15 cellular contexts compared by ENCODE assay signal in the genomic region with DNA sequence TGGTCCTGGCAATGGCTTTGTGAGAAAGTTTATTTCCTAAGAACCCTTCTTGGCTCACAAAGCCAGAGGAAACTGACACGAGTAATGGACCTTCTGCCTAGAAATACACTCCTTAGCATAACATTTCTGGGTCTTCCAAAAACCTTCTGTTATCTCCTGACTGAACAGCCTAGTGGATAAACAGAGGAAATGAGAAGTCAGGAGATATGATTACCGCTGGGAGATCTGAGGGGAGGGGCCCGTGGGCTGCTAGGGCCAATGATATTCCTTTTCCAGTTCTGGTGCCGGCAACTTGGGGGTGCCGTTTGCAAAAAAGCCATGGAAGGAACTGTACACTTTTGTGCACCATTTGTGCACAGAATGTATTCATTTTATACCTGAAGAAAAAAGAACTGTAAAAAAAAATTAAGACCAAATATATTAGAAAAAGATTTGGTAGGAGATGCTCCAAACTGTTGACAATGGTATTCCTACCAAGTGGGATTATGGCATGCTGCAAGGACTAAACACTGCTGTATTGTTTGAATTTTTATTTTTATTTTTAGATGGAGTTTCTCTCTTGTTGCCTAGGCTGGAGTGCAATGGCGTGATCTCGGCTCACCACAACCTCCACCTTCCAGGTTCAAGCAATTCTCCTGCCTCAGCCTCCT. TPM values are rescaled to one million over a fixed set of nuclear protein-coding genes. Genes with fewer than 3 reads are reported as not detected.
DNase-seq lines count a peak whose midpoint lies in the region; ATAC-seq and TF ChIP-seq lines count a peak whose summit lies in the region.
"Had no signal": no experiment of that assay in that cellular context is flagged by ENCODE, and none has a peak within 500 bp of the region (broad histone marks: within the 10 kb centered on the region; RNA-seq: fewer than 3 reads in every experiment).

No MANE protein-coding gene starts in this region.

- H3K79me2 ChIP-seq in SK-N-SH (ENCODE audit: insufficient read depth) = peaks cover 3% of the 10 kb centered on the region

- peaks cover 4 to 12% of the 10 kb centered on the region in 2 experiments for H3K36me3 ChIP-seq in SK-N-SH (replicated peaks in 1 of 2; ENCODE audit: control insufficient read depth in 1 of 2, insufficient read depth in 2 of 2, low read length in 1 of 2)
- no peaks in the 10 kb centered on the region for H3K36me3 ChIP-seq in uterus

- no peak overlapping the region for H3K9ac ChIP-seq in SK-N-SH

- no peak overlapping the region for H3K4me2 ChIP-seq in SK-N-SH

- no peaks in the 10 kb centered on the region for H3K9me2 ChIP-seq in SK-N-SH

- TF ChIP-seq RAD21 in SK-N-SH (IDR thresholded peaks at IDR 0.05; ENCODE audit: low read length) = no peak

- POLR2A ChIA-PET in SK-N-SH (lab: Yijun Ruan, JAX) = no interaction called here

- no peak overlapping the region for H3K4me3 ChIP-seq in SK-N-SH (ENCODE audit: low read depth in 2 of 2, low read length in 1 of 2)
- no peak overlapping the region for H3K4me3 ChIP-seq in uterus
- H3K4me3 ChIP-seq: tibial nerve had no signal

- no peak overlapping the region for H3K27ac ChIP-seq in SK-N-SH (ENCODE audit: low read depth in 2 of 2, low read length in 1 of 2)
- H3K27ac ChIP-seq in uterus = peak overlapping the region; percentile 93 to 96

- no peak for TF ChIP-seq EP300 in SK-N-SH (IDR thresholded peaks at IDR 0.05; ENCODE audit: borderline replicate concordance in 1 of 2, low read depth in 1 of 2, low read length in 1 of 2)

- no peaks in the 10 kb centered on the region for H4K20me1 ChIP-seq in SK-N-SH (ENCODE audit: insufficient read depth)

- no peaks in the 10 kb centered on the region for H3K27me3 ChIP-seq in SK-N-SH (ENCODE audit: insufficient read depth)
- no peaks in the 10 kb centered on the region for H3K27me3 ChIP-seq in uterus
- H3K27me3 ChIP-seq: tibial nerve had no signal

- no peak for TF ChIP-seq POLR2A in uterus (IDR thresholded peaks at IDR 0.05)

- DNase-seq in SK-N-SH (peak; percentile 40), fibroblast of gingiva (ENCODE audit: low read depth) (peak; percentile 53), lung microvascular endothelial cell (ENCODE audit: low read depth in 2 of 2) (peak; percentile 47 to 66), uterus (peak in 1 of 2 donors; percentile 48), NOMO-1 (lab: John Stamatoyannopoulos, UW; ENCODE audit: unreplicated experiment in 2 of 2) (no peak)
- DNase-seq: ACHN; activated CD8-positive, alpha-beta memory T cell treated with anti-CD3 and anti-CD28 coated beads for 24 hours; Calu3; NCI-H1105 treated with DMSO at 0.1 percent for 48 hours; NCI-H748 treated with DMSO at 0.1 percent for 48 hours; SHP77 treated with DMSO at 0.1 percent for 48 hours had no signal

- CTCF ChIA-PET in SK-N-SH (lab: Yijun Ruan, JAX) = no interaction called here

- no peaks in the 10 kb centered on the region for H3K9me3 ChIP-seq in SK-N-SH
- no peaks in the 10 kb centered on the region for H3K9me3 ChIP-seq in uterus

- ATAC-seq in SK-N-SH treated with all-trans-retinoic acid at 6 μM for 48 hours (no peak), GM19467 (IDR thresholded peaks at IDR 0.05; ENCODE audit: unreplicated experiment) (no peak), esophagus mucosa (no peak)

- intact Hi-C loops in uterus (cut with DNase I; ENCODE audit: low total_unique reads) = loop anchor here (5.0 kb wide), 1 partner anchor 37 kb away; the partner anchor contains the start of gene KANK2

- H3F3A ChIP-seq in SK-N-SH (replicated peaks; ENCODE audit: insufficient read depth) = peaks cover 8% of the 10 kb centered on the region

- WGBS in SK-N-SH (ENCODE audit: low lambda C conversion rate) = 63% methylated on average over 7 of the region's 7 CpGs

- TF ChIP-seq CTCF in SK-N-SH (IDR thresholded peaks at IDR 0.05) = no peak
- TF ChIP-seq CTCF in uterus (IDR thresholded peaks at IDR 0.05) = peak in 2 of 4 experiments; percentile 24 to 37

- H2AFZ ChIP-seq in SK-N-SH (ENCODE audit: low read depth) = no peak overlapping the region

- no peaks in the 10 kb centered on the region; a peak in 2 of 4 replicates for H3K4me1 ChIP-seq in SK-N-SH (ENCODE audit: control insufficient read depth in 1 of 2, insufficient read depth in 2 of 2, low read depth in 1 of 2, low read length in 1 of 2)
- peaks cover 9 to 19% of the 10 kb centered on the region in 2 donors for H3K4me1 ChIP-seq in uterus

TF ChIP-seq in SK-N-SH, 30 proteins besides CTCF, POLR2A, EP300 and RAD21 (continues in another document):
- TF ChIP-seq MXI1 (IDR thresholded peaks at IDR 0.05; ENCODE audit: low read depth, low read length) = no peak
- no peak for TF ChIP-seq TCF12 (IDR thresholded peaks at IDR 0.05)
- no peak for TF ChIP-seq REST (IDR thresholded peaks at IDR 0.05; ENCODE audit: low read depth, low read length)
- no peak for TF ChIP-seq FOXM1 (IDR thresholded peaks at IDR 0.05; ENCODE audit: low read depth)
- TF ChIP-seq RCOR1 (IDR thresholded peaks at IDR 0.05; ENCODE audit: low read length) = no peak

TF ChIP-seq in SK-N-SH treated with all-trans-retinoic acid at 6 μM for 48 hours, 23 proteins besides CTCF, POLR2A, EP300 and RAD21:
- no peak for TF ChIP-seq CSDC2 (CRISPR knock-in tag; IDR thresholded peaks at IDR 0.05)
TF ChIP-seq in SK-N-SH treated with all-trans-retinoic acid at 6 μM for 48 hours: peak in this region for 0.

RNA-seq across cellular contexts. Expression of gene SPC24, which starts 4.7 kb away (rescaled TPM):
- polyA plus RNA-seq in SK-N-SH (2012; rRNA removed) = 12.7 and 18.9 TPM in 2 replicates
- polyA plus RNA-seq in SK-N-SH (2012; cell fraction: cytosol; rRNA removed) = 8.5 and 13.1 TPM in 2 replicates
- polyA plus RNA-seq in SK-N-SH (2012; cell fraction: nucleus; rRNA removed) = 25.0 and 27.1 TPM in 2 replicates
- 14.3 and 35.7 TPM in 2 replicates for total RNA-seq in lung microvascular endothelial cell
- total RNA-seq in uterus = 10 to 100 TPM in 1 of 4 donors, 1 to 10 TPM in 3; 1.8 to 21.8 (median 2.6) TPM
- 17.1 TPM for total RNA-seq in esophagus mucosa

RNA-seq across cellular contexts. Expression of gene KANK2, which starts 37.1 kb away (rescaled TPM):
- 63.9 and 92.4 TPM in 2 replicates for polyA plus RNA-seq in SK-N-SH (2012; rRNA removed)
- polyA plus RNA-seq in SK-N-SH (2012; cell fraction: cytosol; rRNA removed) = 53.5 and 70.6 TPM in 2 replicates
- polyA plus RNA-seq in SK-N-SH (2012; cell fraction: nucleus; rRNA removed) = 95.9 and 113 TPM in 2 replicates
- total RNA-seq in lung microvascular endothelial cell (39.0 and 110 TPM in 2 replicates), uterus (100 to 1,000 TPM; 326 to 762 (median 535) TPM), esophagus mucosa (8.9 TPM)

Comparison
In these comparisons a context has a peak if more than half of its experiments do, and no peak if none do; other contexts are left out.
1. DNase-seq: peak in SK-N-SH (single experiment), fibroblast of gingiva (single experiment) and lung microvascular endothelial cell (2 of 2); none in NOMO-1 (0 of 2).
2. H3K27ac ChIP-seq: peak in uterus (2 of 2); none in SK-N-SH (0 of 2).